Comparison of ENCODE assay signal across 10 cellular contexts in the genomic region with DNA sequence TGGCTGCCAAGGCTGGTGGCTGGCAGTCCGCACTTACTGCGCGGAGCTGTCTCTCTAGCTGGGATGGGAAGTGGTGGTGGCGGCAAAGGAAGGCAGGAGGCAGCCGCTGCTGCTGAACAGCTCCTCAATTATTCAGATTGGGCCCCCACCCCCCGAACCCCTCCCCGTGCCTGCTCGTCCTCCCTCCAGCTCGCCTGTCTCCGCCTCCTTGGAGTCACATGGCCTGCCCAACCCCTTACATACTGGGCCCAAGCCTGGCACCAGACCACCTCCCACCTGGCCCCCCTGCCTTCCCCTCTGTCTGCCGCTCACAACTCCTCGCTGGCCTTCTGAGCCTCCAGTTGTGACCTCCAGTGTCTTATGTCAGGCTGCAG. TPM values are rescaled to one million over a fixed set of nuclear protein-coding genes. Genes with fewer than 3 reads are reported as not detected.
DNase-seq lines count a peak whose midpoint lies in the region; ATAC-seq lines count a peak whose summit lies in the region.
"Had no signal": no experiment of that assay in that cellular context is flagged by ENCODE, and none has a peak within 500 bp of the region (broad histone marks: within the 10 kb centered on the region; RNA-seq: fewer than 3 reads in every experiment).

A gene (minus strand): TSS at position 139 of the 374 bp plus-strand sequence. CDS start 59,139 bp downstream, outside the sequence.

- ATAC-seq in left lobe of liver, result no peak

- no peaks in the 10 kb centered on the region for H3K36me3 ChIP-seq in iPS DF 6.9 (ENCODE audit: control insufficient read depth, insufficient read depth, low read length)
- H3K36me3 ChIP-seq: upper lobe of left lung had no signal

- peaks cover 2% of the 10 kb centered on the region; the same call in 1 of the 2 replicates for H3K4me1 ChIP-seq in iPS DF 6.9 (ENCODE audit: control insufficient read depth, insufficient read depth, low read length)

- H3K27me3 ChIP-seq in iPS DF 6.9 (ENCODE audit: control insufficient read depth, insufficient read depth, low read length), result no peaks in the 10 kb centered on the region; the same call in 1 of the 2 replicates

- no CpG with 5 or more reads among the region's 12 CpGs for WGBS in iPS DF 6.9 (ENCODE audit: insufficient coverage, insufficient read length)

- no peaks in the 10 kb centered on the region for H3K9me3 ChIP-seq in iPS DF 6.9 (ENCODE audit: control insufficient read depth, insufficient read depth, low read length)

- H3K4me3 ChIP-seq in iPS DF 6.9 (ENCODE audit: low read length), result peak within 1 kb of the TSS; percentile 42; the same call in 1 of the 2 replicates

- H3K27ac ChIP-seq in iPS DF 6.9 (ENCODE audit: low read length) (no peak within 1 kb of the TSS), substantia nigra (ENCODE audit: low read depth, low read length, poor library complexity, severe bottlenecking) (no peak within 1 kb of the TSS)
- H3K27ac ChIP-seq: upper lobe of left lung had no signal

- peak; percentile 20 for DNase-seq in NCI-H2196 (lab: John Stamatoyannopoulos, UW; ENCODE audit: unreplicated experiment)
- DNase-seq in NCI-H2196 treated with DMSO at 0.1 percent for 48 hours (lab: John Stamatoyannopoulos, UW; ENCODE audit: unreplicated experiment), result no peak
- peak in 46 of 58 donors; percentile 13 to 78 (median 45) for DNase-seq in anterior cingulate cortex (lab: John Stamatoyannopoulos, UW)
- DNase-seq in iPS DF 6.9 (ENCODE audit: low read depth, low spot score), result no peak
- DNase-seq in substantia nigra (lab: John Stamatoyannopoulos, UW), result peak in 28 of 49 donors; percentile 5 to 86 (median 25)
- DNase-seq in 8988T, result no peak
- no peak for DNase-seq in left lobe of liver (ENCODE audit: low spot score)
- DNase-seq in T1000 (lab: John Stamatoyannopoulos, UW), result no peak

RNA-seq across cellular contexts. Expression of the gene that starts here (rescaled TPM):
- total RNA-seq in left lobe of liver, result 0.10 TPM
- total RNA-seq: skeletal muscle tissue had no signal

Comparison
In these comparisons a context has a peak if more than half of its experiments do, and no peak if none do; other contexts are left out.
1. DNase-seq: peak in NCI-H2196 (single experiment), anterior cingulate cortex (46 of 58) and substantia nigra (28 of 49); none in NCI-H2196 treated with DMSO at 0.1 percent for 48 hours (single experiment), iPS DF 6.9 (single experiment), 8988T (single experiment), left lobe of liver (single experiment) and T1000 (single experiment).